ENCODE assay signal across 10 cellular contexts in the genomic region with DNA sequence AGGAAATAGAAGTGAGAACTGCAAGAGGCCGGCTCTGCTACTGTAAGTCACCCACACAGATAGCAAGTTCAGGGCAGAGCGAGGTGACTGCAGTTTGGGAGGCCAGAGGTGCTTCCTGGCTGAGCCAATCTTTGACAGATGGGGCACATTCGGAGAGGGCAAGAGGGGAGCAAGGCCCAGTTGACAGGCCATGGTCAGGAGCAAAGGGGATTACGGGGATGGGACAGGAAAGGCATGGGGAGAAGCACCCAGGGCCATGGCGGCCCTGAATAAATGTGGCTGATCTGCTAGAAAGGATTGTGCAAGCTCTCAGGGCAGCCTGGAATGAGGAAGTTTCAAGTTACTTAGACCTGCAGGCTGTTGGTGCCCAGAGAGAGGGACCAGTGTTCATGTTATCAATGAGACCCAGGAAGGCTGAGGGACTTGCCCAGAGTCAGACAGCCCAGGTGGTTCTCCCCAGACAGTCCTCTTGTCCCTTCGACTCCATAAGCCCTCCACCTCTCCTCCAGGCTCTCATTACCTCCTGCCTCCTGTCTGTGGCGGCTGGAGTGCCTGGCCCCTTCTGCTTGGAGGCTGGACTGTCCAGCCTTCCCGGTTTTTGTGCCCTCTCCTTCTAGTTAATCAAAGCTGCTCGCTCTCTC.
DNase-seq lines count a peak whose midpoint lies in the region; ATAC-seq lines count a peak whose summit lies in the region.
"Had no signal": no experiment of that assay in that cellular context is flagged by ENCODE, and none has a peak within 500 bp of the region (broad histone marks: within the 10 kb centered on the region; RNA-seq: fewer than 3 reads in every experiment).

No MANE protein-coding gene starts in this region.

- H3K4me1 Mint-ChIP-seq in activated T-helper 17 cell treated with anti-CD3 and anti-CD28 coated beads, Interleukin-2, amount 50 U/mL, for 72 hours = no peaks in the 10 kb centered on the region
- H3K4me1 Mint-ChIP-seq: activated CD4-positive, alpha-beta T cell treated with anti-CD3 and anti-CD28 coated beads for 36 hours; CD4-positive, CD25-positive, alpha-beta regulatory T cell had no signal

- no peaks in the 10 kb centered on the region for H3K36me3 Mint-ChIP-seq in activated T-helper 17 cell treated with anti-CD3 and anti-CD28 coated beads, Interleukin-2, amount 50 U/mL, for 72 hours (ENCODE audit: low read depth)
- H3K36me3 Mint-ChIP-seq: CD4-positive, CD25-positive, alpha-beta regulatory T cell had no signal

- ATAC-seq in left lobe of liver = peak; percentile 22
- ATAC-seq in GM21390 (IDR thresholded peaks at IDR 0.05; ENCODE audit: unreplicated experiment) = no peak
- ATAC-seq in activated T-helper 17 cell treated with anti-CD3 and anti-CD28 coated beads, Interleukin-2, amount 50 U/mL, for 72 hours (replicated peaks) = no peak
- ATAC-seq: activated CD4-positive, alpha-beta T cell treated with anti-CD3 and anti-CD28 coated beads for 36 hours had no signal

- no peaks in the 10 kb centered on the region for H3K27me3 Mint-ChIP-seq in activated T-helper 17 cell treated with anti-CD3 and anti-CD28 coated beads, Interleukin-2, amount 50 U/mL, for 72 hours

- H3K4me3 Mint-ChIP-seq in activated T-helper 17 cell treated with anti-CD3 and anti-CD28 coated beads, Interleukin-2, amount 50 U/mL, for 72 hours = no peak overlapping the region
- H3K4me3 Mint-ChIP-seq: activated CD4-positive, alpha-beta T cell treated with anti-CD3 and anti-CD28 coated beads for 36 hours; CD4-positive, CD25-positive, alpha-beta regulatory T cell had no signal

- in situ Hi-C loops in KBM-7 (cut with MboI; ENCODE audit: low pct_unique_long_range_greater_than_20kb, low sequenced_read_pairs) = loop anchor here (10.0 kb wide), 1 partner anchor 187 kb away; no protein-coding TSS in a partner anchor

- DNase-seq in A172 (ENCODE audit: low spot score) (peak; percentile 19), KBM-7 (peak; percentile 76), left lobe of liver (ENCODE audit: low spot score) (peak; percentile 44), NCI-H1930 (lab: John Stamatoyannopoulos, UW) (no peak), anterior cingulate cortex (lab: John Stamatoyannopoulos, UW) (no peak)
- DNase-seq: activated CD4-positive, alpha-beta T cell treated with anti-CD3 and anti-CD28 coated beads for 36 hours; CD4-positive, CD25-positive, alpha-beta regulatory T cell had no signal

- no peak overlapping the region for H3K27ac Mint-ChIP-seq in activated T-helper 17 cell treated with anti-CD3 and anti-CD28 coated beads, Interleukin-2, amount 50 U/mL, for 72 hours
- H3K27ac Mint-ChIP-seq: activated CD4-positive, alpha-beta T cell treated with anti-CD3 and anti-CD28 coated beads for 36 hours; CD4-positive, CD25-positive, alpha-beta regulatory T cell had no signal

- H3K9me3 Mint-ChIP-seq in activated T-helper 17 cell treated with anti-CD3 and anti-CD28 coated beads, Interleukin-2, amount 50 U/mL, for 72 hours = no peaks in the 10 kb centered on the region

- peak overlapping the region; percentile 20 for H3K27ac ChIP-seq in angular gyrus (ENCODE audit: low read depth, low read length)

Comparison
In these comparisons a context has a peak if more than half of its experiments do, and no peak if none do; other contexts are left out.
1. DNase-seq: peak in A172 (single experiment), KBM-7 (single experiment) and left lobe of liver (single experiment); none in NCI-H1930 (0 of 2) and anterior cingulate cortex (0 of 58).